1 cellular context compared by ENCODE assay signal in the genomic region with DNA sequence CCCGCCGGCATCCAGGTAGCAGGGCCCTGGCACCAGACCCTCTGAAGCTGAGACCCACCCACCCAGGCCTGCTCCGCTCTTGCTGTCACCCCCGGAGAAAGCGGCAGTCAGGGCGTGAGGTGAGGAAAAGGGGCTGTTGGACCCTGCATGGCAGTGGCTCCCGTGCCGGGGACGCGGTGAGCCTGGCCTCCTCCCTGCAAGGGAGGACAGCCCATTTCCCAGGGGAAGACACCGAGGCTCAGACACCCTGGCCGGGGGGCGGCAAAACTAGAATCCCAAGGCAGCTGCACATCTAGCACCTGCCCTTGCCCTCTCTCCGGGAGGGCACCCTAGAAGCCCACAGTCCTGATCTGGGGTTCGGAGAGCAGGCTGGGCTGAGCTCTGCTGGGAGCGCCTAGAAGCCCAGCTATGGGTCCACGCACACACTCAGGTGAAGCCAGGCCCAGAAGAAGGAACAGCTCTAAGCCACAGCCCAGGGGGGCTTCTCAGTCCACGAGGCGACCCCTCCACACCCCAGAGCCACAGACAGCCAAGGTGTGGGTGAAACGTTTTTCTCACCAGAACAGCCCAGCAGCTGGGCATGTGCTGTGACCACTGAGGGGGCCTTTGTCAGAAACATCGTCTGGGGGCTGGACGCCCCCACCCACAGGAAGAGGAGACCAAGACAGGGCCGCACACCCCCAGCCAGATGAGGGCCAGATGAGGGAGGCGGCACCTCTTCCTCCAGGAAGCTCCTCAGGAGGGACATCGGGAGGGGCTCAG.
TF ChIP-seq lines count a peak whose summit lies in the region.

No MANE protein-coding gene starts in this region.

TF ChIP-seq in SK-N-SH, 30 proteins besides CTCF, POLR2A, EP300 and RAD21 (continued from another document):
- TF ChIP-seq, protein P1, sequence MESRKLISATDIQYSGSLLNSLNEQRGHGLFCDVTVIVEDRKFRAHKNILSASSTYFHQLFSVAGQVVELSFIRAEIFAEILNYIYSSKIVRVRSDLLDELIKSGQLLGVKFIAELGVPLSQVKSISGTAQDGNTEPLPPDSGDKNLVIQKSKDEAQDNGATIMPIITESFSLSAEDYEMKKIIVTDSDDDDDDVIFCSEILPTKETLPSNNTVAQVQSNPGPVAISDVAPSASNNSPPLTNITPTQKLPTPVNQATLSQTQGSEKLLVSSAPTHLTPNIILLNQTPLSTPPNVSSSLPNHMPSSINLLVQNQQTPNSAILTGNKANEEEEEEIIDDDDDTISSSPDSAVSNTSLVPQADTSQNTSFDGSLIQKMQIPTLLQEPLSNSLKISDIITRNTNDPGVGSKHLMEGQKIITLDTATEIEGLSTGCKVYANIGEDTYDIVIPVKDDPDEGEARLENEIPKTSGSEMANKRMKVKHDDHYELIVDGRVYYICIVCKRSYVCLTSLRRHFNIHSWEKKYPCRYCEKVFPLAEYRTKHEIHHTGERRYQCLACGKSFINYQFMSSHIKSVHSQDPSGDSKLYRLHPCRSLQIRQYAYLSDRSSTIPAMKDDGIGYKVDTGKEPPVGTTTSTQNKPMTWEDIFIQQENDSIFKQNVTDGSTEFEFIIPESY (IDR thresholded peaks at IDR 0.05; ENCODE audit: borderline replicate concordance, low read depth) = no peak
- TF ChIP-seq ELF1 (IDR thresholded peaks at IDR 0.05) (no peak), SIN3A (IDR thresholded peaks at IDR 0.05; ENCODE audit: borderline replicate concordance, low read depth, low read length) (no peak), TAF1 (IDR thresholded peaks at IDR 0.05; ENCODE audit: borderline replicate concordance, low read depth, low read length) (no peak)
